In genomic region chr4:159029481-159029880, GRCh38 we compare ENCODE assay signal across 1 cellular context.
TF ChIP-seq lines count a peak whose summit lies in the region.

No MANE protein-coding gene starts in this region.

TF ChIP-seq in neural cell, 6 proteins besides CTCF, POLR2A, EP300 and RAD21 (continued from another document):
- TF ChIP-seq REST (IDR thresholded peaks at IDR 0.05; ENCODE audit: borderline replicate concordance) (no peak), EZH2 (IDR thresholded peaks at IDR 0.05; ENCODE audit: borderline replicate concordance, insufficient read depth, low read length, poor library complexity, severe bottlenecking) (no peak), TAF1 (IDR thresholded peaks at IDR 0.05; ENCODE audit: low read depth) (no peak)
TF ChIP-seq in neural cell: peak in this region for 0.
